In the genomic region with DNA sequence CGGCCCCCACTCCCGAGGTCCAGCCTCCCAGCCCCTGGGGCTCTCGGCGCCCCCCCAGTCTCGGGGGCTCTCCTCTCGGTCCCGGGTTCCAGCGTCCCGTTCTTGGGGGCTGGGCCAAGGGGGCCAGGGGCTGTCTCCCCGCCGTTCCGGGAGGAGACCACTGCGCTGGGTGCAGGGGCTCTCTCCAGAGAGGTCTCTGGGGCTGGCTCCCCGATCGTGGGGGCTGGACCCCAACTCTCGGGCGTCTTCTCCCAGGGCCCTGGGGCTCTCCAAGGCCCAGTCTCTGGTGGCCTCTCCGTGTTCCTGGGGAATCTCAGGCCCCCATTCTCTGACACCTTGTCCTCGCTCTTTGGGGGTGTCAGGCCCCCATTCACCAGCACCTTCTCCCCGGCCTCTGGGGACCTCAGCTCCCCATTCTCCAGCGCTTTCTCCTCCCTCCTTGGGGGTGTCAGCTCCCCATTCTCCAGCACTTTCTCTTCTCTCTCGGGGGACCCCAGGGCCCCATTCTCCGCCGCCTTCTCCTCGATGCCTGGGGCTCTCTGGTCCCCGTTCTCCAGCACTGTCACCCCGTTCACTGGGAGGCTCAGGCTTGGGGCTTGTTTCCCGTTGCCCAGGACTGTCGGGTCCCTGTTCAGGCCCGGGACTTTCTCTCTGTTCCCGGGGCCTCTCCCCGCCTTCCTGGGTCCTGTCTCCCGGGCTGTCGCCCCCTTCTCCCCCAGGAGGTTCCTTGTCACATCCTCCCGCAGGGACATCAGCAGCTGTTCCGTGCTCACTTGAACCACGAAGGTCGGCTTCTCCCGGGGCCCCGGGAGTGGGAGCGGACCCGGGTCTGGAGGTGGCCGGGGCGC, we compare ENCODE assay signal across 1 cellular context.
TF ChIP-seq lines count a peak whose summit lies in the region.

No MANE protein-coding gene starts in this region.

TF ChIP-seq in endothelial cell of umbilical vein, 7 proteins besides CTCF, POLR2A, EP300 and RAD21:
- no peak for TF ChIP-seq MYC (IDR thresholded peaks at IDR 0.05; ENCODE audit: low read depth, low read length)
- TF ChIP-seq POLR2AphosphoS5 (IDR thresholded peaks at IDR 0.05; ENCODE audit: insufficient read depth, low read depth, low read length), result no peak
- TF ChIP-seq MAX (IDR thresholded peaks at IDR 0.05; ENCODE audit: insufficient read depth, insufficient read length), result no peak
- no peak for TF ChIP-seq FOS (IDR thresholded peaks at IDR 0.05; ENCODE audit: borderline replicate concordance, insufficient read depth, low read length)
- TF ChIP-seq EZH2 (IDR thresholded peaks at IDR 0.05; ENCODE audit: borderline replicate concordance, low read depth, low read length, severe bottlenecking), result peak; percentile 87
- TF ChIP-seq JUN (IDR thresholded peaks at IDR 0.05; ENCODE audit: borderline replicate concordance, insufficient read depth, insufficient read length, low read depth), result no peak
